ENCODE assay signal across 10 cellular contexts in the genomic region with DNA sequence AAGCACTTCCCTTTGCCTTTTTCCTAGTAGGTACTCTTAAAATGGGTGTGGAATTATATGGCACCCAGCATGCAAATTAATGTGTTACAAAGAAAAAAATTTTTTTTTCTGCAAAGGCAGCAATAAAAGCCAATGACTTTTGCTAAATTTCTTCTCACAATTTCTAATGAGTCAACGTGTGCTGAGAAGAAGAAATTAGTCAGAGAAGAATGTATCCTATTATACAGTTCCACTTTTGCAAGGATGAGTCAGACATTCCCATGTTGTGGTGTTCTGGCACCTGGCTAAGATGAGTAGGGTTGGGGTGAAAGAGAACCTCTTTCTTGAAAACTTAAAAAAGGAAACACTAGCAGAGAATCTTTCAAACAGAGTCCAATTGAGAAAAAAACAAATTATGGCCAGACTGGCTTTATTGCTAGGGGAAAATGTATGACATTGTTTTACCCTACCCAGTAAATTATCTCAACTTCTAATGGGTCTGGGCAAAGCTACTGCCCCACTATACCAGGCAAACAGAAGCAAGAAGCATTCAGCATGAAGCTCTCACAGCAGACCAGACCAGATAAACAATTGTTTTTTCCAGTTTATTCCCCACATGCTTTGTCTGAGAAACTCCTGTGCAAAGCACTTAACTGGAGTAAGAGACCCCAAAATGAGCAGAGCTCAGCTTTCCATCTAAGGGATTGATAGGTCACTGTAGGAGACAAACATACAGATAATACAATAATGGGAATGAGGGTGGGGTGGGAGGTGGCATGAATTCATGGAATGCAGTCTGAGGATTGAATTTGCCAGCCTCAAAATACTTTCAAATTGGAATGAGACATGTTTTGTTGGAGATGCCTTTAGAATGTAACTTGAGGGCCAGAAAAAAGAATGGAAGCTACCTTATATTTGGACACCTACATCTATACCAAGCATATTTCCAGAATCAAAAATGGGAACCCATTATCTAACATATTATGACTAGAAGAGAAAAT.
DNase-seq lines count a peak whose midpoint lies in the region; ATAC-seq and TF ChIP-seq lines count a peak whose summit lies in the region.
"Had no signal": no experiment of that assay in that cellular context is flagged by ENCODE, and none has a peak within 500 bp of the region (broad histone marks: within the 10 kb centered on the region; RNA-seq: fewer than 3 reads in every experiment).

No MANE protein-coding gene starts in this region.

- H3K4me3 ChIP-seq in PC-9 (no peak overlapping the region), epithelial cell of esophagus (ENCODE audit: low read length) (no peak overlapping the region), ascending aorta (no peak overlapping the region)
- H3K4me3 ChIP-seq: skin epidermis had no signal

- peaks cover 36% of the 10 kb centered on the region for H3K4me1 ChIP-seq in PC-9 (replicated peaks; ENCODE audit: insufficient read depth)
- peaks cover 0 to 10% of the 10 kb centered on the region in 2 donors for H3K4me1 ChIP-seq in ascending aorta

- POLR2A ChIA-PET in PC-9 (lab: Charles Lee; ENCODE audit: unreplicated experiment) = no interaction called here

- no peaks in the 10 kb centered on the region for H3K9me3 ChIP-seq in PC-9 (ENCODE audit: insufficient read depth, low read depth)
- no peaks in the 10 kb centered on the region for H3K9me3 ChIP-seq in ascending aorta

- H3K27ac ChIP-seq in PC-9 = peak overlapping the region; percentile 81
- H3K27ac ChIP-seq in ascending aorta = no peak overlapping the region

- peaks cover 13% of the 10 kb centered on the region for H3F3A ChIP-seq in PC-9 (ENCODE audit: insufficient read depth, low read depth)

- CTCF ChIA-PET in PC-9 (lab: Charles Lee) = no interaction called here

- H3K36me3 ChIP-seq in PC-9 (ENCODE audit: low read depth) (no peaks in the 10 kb centered on the region), ascending aorta (no peaks in the 10 kb centered on the region)

- DNase-seq in NOMO-1 treated with DMSO at 0.1 percent for 48 hours (lab: John Stamatoyannopoulos, UW; ENCODE audit: unreplicated experiment) = peak; percentile 13
- DNase-seq in NOMO-1 treated with dmso at 0.1 percent for 144 hours (lab: John Stamatoyannopoulos, UW; ENCODE audit: unreplicated experiment) = no peak
- peak in 1 of 2 experiments; percentile 88 for DNase-seq in PC-9
- DNase-seq in epithelial cell of esophagus (ENCODE audit: low read depth) = peak; percentile 90
- peak; percentile 3 for DNase-seq in stimulated activated CD4-positive, alpha-beta T cell treated with anti-CD3 and anti-CD28 coated beads, Interleukin-4, amount 100 ng/mL, for 1 hour
- DNase-seq in ascending aorta (ENCODE audit: low spot score in 2 of 2) = no peak
- DNase-seq: NCI-H1436 treated with DMSO at 0.1 percent for 48 hours had no signal

- ATAC-seq in GM21390 (IDR thresholded peaks at IDR 0.05; ENCODE audit: unreplicated experiment) (no peak), GM19455 (IDR thresholded peaks at IDR 0.05; ENCODE audit: unreplicated experiment) (no peak)

- BruUV-seq in PC-9 (replicated peaks; lab: Mats Ljungman, UMichigan) = no TSS peak

- TF ChIP-seq CTCF in PC-9 (conservative IDR thresholded peaks at IDR 0.05) (no peak), epithelial cell of esophagus (IDR thresholded peaks at IDR 0.05; ENCODE audit: insufficient read depth, low read depth, low read length, missing control alignments) (no peak), ascending aorta (IDR thresholded peaks at IDR 0.05) (no peak)

- no peaks in the 10 kb centered on the region for H3K27me3 ChIP-seq in PC-9 (ENCODE audit: insufficient read depth, low read depth)
- no peaks in the 10 kb centered on the region for H3K27me3 ChIP-seq in ascending aorta

- H3K79me2 ChIP-seq in PC-9 (ENCODE audit: low read depth) = no peaks in the 10 kb centered on the region

- no peaks in the 10 kb centered on the region for H3K9me2 ChIP-seq in PC-9 (ENCODE audit: insufficient read depth)

- intact Hi-C loops in PC-9 (cut with micrococcal nuclease; ENCODE audit: unreplicated experiment) = loop anchor here (1.0 to 5.0 kb wide), 2 partner anchors 491 to 516 kb away; no protein-coding TSS in a partner anchor
- intact Hi-C loops in ascending aorta (cut with DNase I) = no loop called here

- no peak overlapping the region for H2AFZ ChIP-seq in PC-9

- H3K4me2 ChIP-seq in PC-9 = peak overlapping the region; percentile 25; the same call in 1 of the 2 replicates

- no peaks in the 10 kb centered on the region for H4K20me1 ChIP-seq in PC-9 (ENCODE audit: insufficient read depth)

Comparison
In these comparisons a context has a peak if more than half of its experiments do, and no peak if none do; other contexts are left out.
1. DNase-seq: peak in NOMO-1 treated with DMSO at 0.1 percent for 48 hours (single experiment), epithelial cell of esophagus (single experiment) and stimulated activated CD4-positive, alpha-beta T cell treated with anti-CD3 and anti-CD28 coated beads, Interleukin-4, amount 100 ng/mL, for 1 hour (single experiment); none in NOMO-1 treated with dmso at 0.1 percent for 144 hours (single experiment) and ascending aorta (0 of 2).